14 cellular contexts compared by ENCODE assay signal in genomic region chr9:95084254-95084934, GRCh38.
DNase-seq lines count a peak whose midpoint lies in the region; ATAC-seq, FAIRE-seq and TF ChIP-seq lines count a peak whose summit lies in the region.
"Had no signal": no experiment of that assay in that cellular context is flagged by ENCODE, and none has a peak within 500 bp of the region (broad histone marks: within the 10 kb centered on the region; RNA-seq: fewer than 3 reads in every experiment).

No MANE protein-coding gene starts in this region.

- 22 to 53% methylated on average over 17 to 19 of the region's 19 CpGs for whole genome bisulfite sequencing in esophagus squamous epithelium, 2 donors

- intact Hi-C loops in esophagus squamous epithelium (cut with DNase I): no loop called here

- DNase-seq in RWPE1 (ENCODE audit: low spot score) (no peak), esophagus squamous epithelium (lab: John Stamatoyannopoulos, UW) (no peak), osteoblast (ENCODE audit: insufficient read length, low spot score, missing footprints) (peak; percentile 81), thoracic aorta (ENCODE audit: low spot score) (no peak), H54 (ENCODE audit: insufficient read length, low spot score) (no peak)
- DNase-seq in activated CD4-positive, alpha-beta T cell treated with anti-CD3 and anti-CD28 coated beads for 4 hours: no peak
- DNase-seq: activated CD8-positive, alpha-beta T cell treated with anti-CD3 and anti-CD28 coated beads for 36 hours; lower lobe of right lung; NCI-H187; NCI-H526; PC-3 had no signal

- H3K4me1 ChIP-seq in esophagus squamous epithelium (peaks cover 47 to 100% (median 88%) of the 10 kb centered on the region in 3 donors), osteoblast (ENCODE audit: insufficient read depth, low read length) (peaks cover 20% of the 10 kb centered on the region), thoracic aorta (ENCODE audit: control insufficient read depth in 1 of 2, low read depth in 2 of 2) (peaks cover 45 to 100% of the 10 kb centered on the region in 2 donors)

- POLR2A ChIA-PET in RWPE1 (lab: Yijun Ruan, JAX; ENCODE audit: low non-redundant PET): no interaction called here

- H3K27ac ChIP-seq in RWPE1 (peak overlapping the region; percentile 98), esophagus squamous epithelium (peak overlapping the region; percentile 87 to 97 (median 90)), osteoblast (ENCODE audit: low read depth, low read length) (no peak overlapping the region), thoracic aorta (peak overlapping the region; percentile 87 to 89)
- H3K27ac ChIP-seq: adrenal gland, lower lobe of right lung had no signal

- no peak overlapping the region for H3K4me2 ChIP-seq in osteoblast (ENCODE audit: insufficient read depth, low read length)
- H3K4me2 ChIP-seq: GM23338 had no signal

- no peak for ATAC-seq in thoracic aorta (ENCODE audit: insufficient number of reproducible peaks, low FRiP score, low read depth)
- ATAC-seq in GM21526 (IDR thresholded peaks at IDR 0.05; ENCODE audit: low FRiP score, unreplicated experiment): no peak
- ATAC-seq: activated CD8-positive, alpha-beta T cell treated with anti-CD3 and anti-CD28 coated beads for 36 hours; GM23338; lower lobe of right lung; PC-3 had no signal

- no peak for FAIRE-seq in H54 (lab: Jason Lieb, UNC)

- H2AFZ ChIP-seq in osteoblast (ENCODE audit: low read length): no peak overlapping the region
- H2AFZ ChIP-seq: GM23338 had no signal

- CTCF ChIA-PET in RWPE1 (lab: Yijun Ruan, JAX): interaction anchor here (0.6 kb wide), 1 partner anchor 306 kb away, joined by 3 read pairs; no protein-coding TSS in a partner anchor

- no peak for TF ChIP-seq POLR2A in esophagus squamous epithelium (IDR thresholded peaks at IDR 0.05)
- TF ChIP-seq POLR2A in H54 (IDR thresholded peaks at IDR 0.05; ENCODE audit: low read depth, low read length): no peak

- H3K36me3 ChIP-seq in esophagus squamous epithelium (peaks cover 12 to 89% (median 17%) of the 10 kb centered on the region in 3 donors), osteoblast (ENCODE audit: insufficient read depth, low read length) (peaks cover 90% of the 10 kb centered on the region), thoracic aorta (peaks cover 46% of the 10 kb centered on the region)

- no peaks in the 10 kb centered on the region for H3K27me3 ChIP-seq in esophagus squamous epithelium
- H3K27me3 ChIP-seq in osteoblast (ENCODE audit: insufficient read depth, low read length): no peaks in the 10 kb centered on the region
- H3K27me3 ChIP-seq in thoracic aorta (replicated peaks; ENCODE audit: insufficient read depth): no peaks in the 10 kb centered on the region
- H3K27me3 ChIP-seq: adrenal gland had no signal

- H3K4me3 ChIP-seq in esophagus squamous epithelium (peak overlapping the region in 3 of 4 donors; percentile 4 to 7 (median 4)), osteoblast (ENCODE audit: insufficient read depth, low read length) (no peak overlapping the region), thoracic aorta (peak overlapping the region; percentile 31)
- H3K4me3 ChIP-seq: adrenal gland, GM23338, lower lobe of right lung had no signal

- H3K79me2 ChIP-seq in osteoblast (ENCODE audit: insufficient read depth, low read length): peaks cover 90% of the 10 kb centered on the region

- TF ChIP-seq CTCF in RWPE1 (conservative IDR thresholded peaks at IDR 0.05; ENCODE audit: low read depth) (no peak), esophagus squamous epithelium (IDR thresholded peaks at IDR 0.05) (no peak), osteoblast (IDR thresholded peaks at IDR 0.05; ENCODE audit: extremely low read depth, low read depth, low read length) (no peak), thoracic aorta (IDR thresholded peaks at IDR 0.05) (no peak)

- peaks cover 51% of the 10 kb centered on the region for H4K20me1 ChIP-seq in osteoblast (ENCODE audit: insufficient read depth, low read length)

- H3K9me3 ChIP-seq in esophagus squamous epithelium (no peaks in the 10 kb centered on the region), osteoblast (ENCODE audit: low read depth, low read length) (no peaks in the 10 kb centered on the region), thoracic aorta (no peaks in the 10 kb centered on the region)
- H3K9me3 ChIP-seq: adrenal gland, lower lobe of right lung had no signal
